ENCODE assay signal across 16 cellular contexts in the genomic region with DNA sequence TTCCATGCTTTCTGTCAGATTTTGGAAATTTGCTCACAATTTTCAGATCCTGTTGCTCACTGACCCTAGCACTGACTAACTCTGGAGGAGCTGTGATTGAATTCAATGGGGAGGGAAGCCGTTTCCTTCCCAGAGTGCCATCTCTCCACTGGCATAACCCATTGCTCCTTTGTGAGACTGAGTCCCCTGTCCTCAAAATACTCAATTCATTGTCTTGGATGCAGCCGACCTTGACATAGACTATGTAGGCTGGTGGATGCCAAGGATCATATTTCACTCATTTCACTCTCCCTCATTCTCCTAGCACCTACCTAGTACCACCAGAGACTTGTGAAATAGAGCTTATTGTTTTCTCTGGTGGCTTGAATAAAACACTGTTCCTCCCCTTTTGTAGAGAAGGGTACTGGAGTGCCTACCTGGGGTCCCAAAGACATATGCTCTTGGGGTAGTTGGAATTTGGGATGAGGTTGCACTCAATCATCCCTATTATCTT.
DNase-seq lines count a peak whose midpoint lies in the region; FAIRE-seq lines count a peak whose summit lies in the region.
"Had no signal": no experiment of that assay in that cellular context is flagged by ENCODE, and none has a peak within 500 bp of the region (broad histone marks: within the 10 kb centered on the region; RNA-seq: fewer than 3 reads in every experiment).

No MANE protein-coding gene starts in this region.

- peaks cover 33% of the 10 kb centered on the region for H3K4me1 Mint-ChIP-seq in dendritic cell treated with granulocyte-macrophage colony-stimulating factor and Interleukin-4, amounts not matched to agents 40 ng/mL and 50 ng/mL, for 4 days (ENCODE audit: low read depth)
- H3K4me1 Mint-ChIP-seq: B cell had no signal

- peak overlapping the region; percentile 57 for H3K27ac Mint-ChIP-seq in dendritic cell treated with granulocyte-macrophage colony-stimulating factor and Interleukin-4, amounts not matched to agents 40 ng/mL and 50 ng/mL, for 4 days
- H3K27ac Mint-ChIP-seq: B cell; CD8-positive, alpha-beta T cell; GM23338 had no signal

- intact Hi-C loops in dendritic cell treated with granulocyte-macrophage colony-stimulating factor and Interleukin-4, amounts not matched to agents 40 ng/mL and 50 ng/mL, for 4 days (cut with micrococcal nuclease): no loop called here

- DNase-seq in NCI-H146 treated with DMSO at 0.1 percent for 48 hours (lab: John Stamatoyannopoulos, UW; ENCODE audit: unreplicated experiment) (peak; percentile 14), NCI-H146 (lab: John Stamatoyannopoulos, UW) (no peak), NCI-H510A treated with DMSO at 0.1 percent for 48 hours (lab: John Stamatoyannopoulos, UW) (peak; percentile 43), NCI-H510A (lab: John Stamatoyannopoulos, UW) (no peak), urothelium cell line (ENCODE audit: low spot score) (no peak), AG08396 (ENCODE audit: low spot score) (no peak)
- DNase-seq: 8988T; Calu3; CD8-positive, alpha-beta T cell; DMS79 treated with DMSO at 0.1 percent for 48 hours; GF-D8; HCEC 1CT had no signal

- H3K36me3 Mint-ChIP-seq in dendritic cell treated with granulocyte-macrophage colony-stimulating factor and Interleukin-4, amounts not matched to agents 40 ng/mL and 50 ng/mL, for 4 days (ENCODE audit: low read depth): no peaks in the 10 kb centered on the region
- H3K36me3 Mint-ChIP-seq: CD8-positive, alpha-beta T cell had no signal

- peaks cover 15% of the 10 kb centered on the region for H3K9me3 Mint-ChIP-seq in dendritic cell treated with granulocyte-macrophage colony-stimulating factor and Interleukin-4, amounts not matched to agents 40 ng/mL and 50 ng/mL, for 4 days
- H3K9me3 Mint-ChIP-seq: CD8-positive, alpha-beta T cell; GM23338 had no signal

- H3K4me3 Mint-ChIP-seq in dendritic cell treated with granulocyte-macrophage colony-stimulating factor and Interleukin-4, amounts not matched to agents 40 ng/mL and 50 ng/mL, for 4 days: no peak overlapping the region
- H3K4me3 Mint-ChIP-seq: B cell; CD8-positive, alpha-beta T cell; GM23338 had no signal

- FAIRE-seq in urothelium cell line (lab: Jason Lieb, UNC): no peak
- FAIRE-seq: H54 had no signal

- peaks cover 5% of the 10 kb centered on the region for H3K27me3 Mint-ChIP-seq in dendritic cell treated with granulocyte-macrophage colony-stimulating factor and Interleukin-4, amounts not matched to agents 40 ng/mL and 50 ng/mL, for 4 days

Comparison
In these comparisons a context has a peak if more than half of its experiments do, and no peak if none do; other contexts are left out.
1. DNase-seq: peak in NCI-H146 treated with DMSO at 0.1 percent for 48 hours (single experiment) and NCI-H510A treated with DMSO at 0.1 percent for 48 hours (single experiment); none in NCI-H146 (single experiment), NCI-H510A (single experiment), urothelium cell line (single experiment) and AG08396 (single experiment).